ENCODE assay signal across 6 cellular contexts in genomic region chr20:24415444-24415843, GRCh38. TPM values are rescaled to one million over a fixed set of nuclear protein-coding genes. Genes with fewer than 3 reads are reported as not detected.
"Had no signal": no experiment of that assay in that cellular context is flagged by ENCODE, and none has a peak within 500 bp of the region (broad histone marks: within the 10 kb centered on the region; RNA-seq: fewer than 3 reads in every experiment).

No MANE protein-coding gene starts in this region.

RNA-seq across cellular contexts. Expression of gene SYNDIG1, which starts 54.0 kb away (rescaled TPM):
- total RNA-seq: endothelial cell of umbilical vein; esophagus squamous epithelium; glomerular endothelial cell; lung microvascular endothelial cell; mononuclear cell; naive thymus-derived CD4-positive, alpha-beta T cell had no signal
- polyA plus RNA-seq: endothelial cell of umbilical vein; naive thymus-derived CD4-positive, alpha-beta T cell had no signal
